1 cellular context compared by ENCODE assay signal in the genomic region with DNA sequence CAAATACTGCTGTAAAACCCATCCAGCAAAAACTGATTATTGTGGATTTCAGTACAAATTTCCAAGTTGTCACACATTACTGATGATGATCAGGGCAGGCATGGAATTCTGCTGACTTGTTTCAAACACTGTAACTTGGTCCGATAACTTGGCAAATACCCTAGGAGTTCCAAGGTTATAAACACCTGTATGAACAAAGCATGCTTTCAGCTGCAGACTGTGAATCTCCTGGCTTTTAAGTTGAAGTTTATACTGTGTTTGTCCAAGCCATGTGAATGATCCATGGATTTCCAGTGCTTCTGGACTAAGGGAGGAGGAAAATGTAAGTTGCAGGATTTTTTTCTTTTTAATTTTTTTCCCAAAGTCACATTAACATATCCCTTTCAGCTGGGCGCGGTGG.
A peak's percentile ranks its signal among the peaks of the same experiment; 100 is the strongest.
TF ChIP-seq lines count a peak whose summit lies in the region.

No MANE protein-coding gene starts in this region.

TF ChIP-seq in HepG2, 621 proteins besides CTCF, POLR2A, EP300 and RAD21 (continued from another document and continues in another):
- TF ChIP-seq MLXIP (CRISPR knock-in tag; IDR thresholded peaks at IDR 0.05; ENCODE audit: borderline replicate concordance) (0 out of 2 replicates have a peak, but pooled peaks have one; percentile 36), HNF4A (CRISPR knock-in tag; IDR thresholded peaks at IDR 0.05) (peak; percentile 67), BCL6 (CRISPR knock-in tag; IDR thresholded peaks at IDR 0.05) (peak; percentile 62; the same call in 1 of the 2 replicates), NR2C2 (CRISPR knock-in tag; IDR thresholded peaks at IDR 0.05; ENCODE audit: borderline replicate concordance) (peak; percentile 28; the same call in 1 of the 2 replicates), HDAC2 (CRISPR knock-in tag; IDR thresholded peaks at IDR 0.05) (no peak), PHF21A (CRISPR knock-in tag; IDR thresholded peaks at IDR 0.05) (peak; percentile 61), ZNF773 (CRISPR knock-in tag; IDR thresholded peaks at IDR 0.05; ENCODE audit: borderline replicate concordance) (no peak), FOXA1 (IDR thresholded peaks at IDR 0.05) (no peak), FOXA1 (CRISPR knock-in tag; IDR thresholded peaks at IDR 0.05) (0 out of 2 replicates have a peak, but pooled peaks have one; percentile 22), SOX6 (IDR thresholded peaks at IDR 0.05) (no peak), SOX6 (CRISPR knock-in tag; IDR thresholded peaks at IDR 0.05) (peak; percentile 62), ZFP36L1 (CRISPR knock-in tag; IDR thresholded peaks at IDR 0.05) (no peak), SOX5 (CRISPR knock-in tag; IDR thresholded peaks at IDR 0.05; ENCODE audit: borderline replicate concordance) (peak; percentile 58; the same call in 1 of the 2 replicates), REXO4 (CRISPR knock-in tag; IDR thresholded peaks at IDR 0.05; ENCODE audit: borderline replicate concordance) (no peak), ARID3A (IDR thresholded peaks at IDR 0.05; ENCODE audit: low read depth, low read length) (0 out of 2 replicates have a peak, but pooled peaks have one; percentile 14), FOXO1 (CRISPR knock-in tag; IDR thresholded peaks at IDR 0.05) (peak; percentile 72), CC2D1A (CRISPR knock-in tag; IDR thresholded peaks at IDR 0.05) (no peak), HMG20A (CRISPR knock-in tag; IDR thresholded peaks at IDR 0.05; ENCODE audit: borderline replicate concordance) (peak; percentile 40; the same call in 1 of the 2 replicates), MEIS2 (CRISPR knock-in tag; IDR thresholded peaks at IDR 0.05) (no peak), MYNN (CRISPR knock-in tag; IDR thresholded peaks at IDR 0.05; ENCODE audit: low read depth) (peak; percentile 98), SALL2 (CRISPR knock-in tag; IDR thresholded peaks at IDR 0.05) (no peak), HOMEZ (CRISPR knock-in tag; IDR thresholded peaks at IDR 0.05; ENCODE audit: low read depth) (0 out of 2 replicates have a peak, but pooled peaks have one; percentile 28), ZNF501 (CRISPR knock-in tag; IDR thresholded peaks at IDR 0.05) (no peak), ZBTB1 (CRISPR knock-in tag; IDR thresholded peaks at IDR 0.05; ENCODE audit: borderline replicate concordance) (no peak), HNRNPUL1 (IDR thresholded peaks at IDR 0.05; ENCODE audit: low read depth, low read length) (no peak), ZNF274 (CRISPR knock-in tag; IDR thresholded peaks at IDR 0.05) (no peak), DNMT3B (CRISPR knock-in tag; conservative IDR thresholded peaks at IDR 0.05) (no peak), ZMYM4 (CRISPR knock-in tag; IDR thresholded peaks at IDR 0.05) (0 out of 2 replicates have a peak, but pooled peaks have one; percentile 39), BRD4 (CRISPR knock-in tag; IDR thresholded peaks at IDR 0.05) (no peak), TBP (CRISPR knock-in tag; IDR thresholded peaks at IDR 0.05) (no peak), WIZ (CRISPR knock-in tag; IDR thresholded peaks at IDR 0.05) (no peak), ZNF543 (CRISPR knock-in tag; IDR thresholded peaks at IDR 0.05) (no peak), ZNF362 (CRISPR knock-in tag; IDR thresholded peaks at IDR 0.05; ENCODE audit: borderline replicate concordance) (peak; percentile 80; the same call in 1 of the 2 replicates), TFE3 (CRISPR knock-in tag; IDR thresholded peaks at IDR 0.05) (0 out of 2 replicates have a peak, but pooled peaks have one; percentile 15), ZNF878 (CRISPR knock-in tag; IDR thresholded peaks at IDR 0.05) (no peak), SIX1 (CRISPR knock-in tag; IDR thresholded peaks at IDR 0.05; ENCODE audit: borderline replicate concordance) (no peak), ZIK1 (CRISPR knock-in tag; IDR thresholded peaks at IDR 0.05; ENCODE audit: borderline replicate concordance, low read depth) (0 out of 2 replicates have a peak, but pooled peaks have one; percentile 26)
- TF ChIP-seq, protein P1, sequence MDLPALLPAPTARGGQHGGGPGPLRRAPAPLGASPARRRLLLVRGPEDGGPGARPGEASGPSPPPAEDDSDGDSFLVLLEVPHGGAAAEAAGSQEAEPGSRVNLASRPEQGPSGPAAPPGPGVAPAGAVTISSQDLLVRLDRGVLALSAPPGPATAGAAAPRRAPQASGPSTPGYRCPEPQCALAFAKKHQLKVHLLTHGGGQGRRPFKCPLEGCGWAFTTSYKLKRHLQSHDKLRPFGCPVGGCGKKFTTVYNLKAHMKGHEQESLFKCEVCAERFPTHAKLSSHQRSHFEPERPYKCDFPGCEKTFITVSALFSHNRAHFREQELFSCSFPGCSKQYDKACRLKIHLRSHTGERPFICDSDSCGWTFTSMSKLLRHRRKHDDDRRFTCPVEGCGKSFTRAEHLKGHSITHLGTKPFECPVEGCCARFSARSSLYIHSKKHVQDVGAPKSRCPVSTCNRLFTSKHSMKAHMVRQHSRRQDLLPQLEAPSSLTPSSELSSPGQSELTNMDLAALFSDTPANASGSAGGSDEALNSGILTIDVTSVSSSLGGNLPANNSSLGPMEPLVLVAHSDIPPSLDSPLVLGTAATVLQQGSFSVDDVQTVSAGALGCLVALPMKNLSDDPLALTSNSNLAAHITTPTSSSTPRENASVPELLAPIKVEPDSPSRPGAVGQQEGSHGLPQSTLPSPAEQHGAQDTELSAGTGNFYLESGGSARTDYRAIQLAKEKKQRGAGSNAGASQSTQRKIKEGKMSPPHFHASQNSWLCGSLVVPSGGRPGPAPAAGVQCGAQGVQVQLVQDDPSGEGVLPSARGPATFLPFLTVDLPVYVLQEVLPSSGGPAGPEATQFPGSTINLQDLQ (CRISPR knock-in tag; IDR thresholded peaks at IDR 0.05), result no peak
- TF ChIP-seq, protein P2, sequence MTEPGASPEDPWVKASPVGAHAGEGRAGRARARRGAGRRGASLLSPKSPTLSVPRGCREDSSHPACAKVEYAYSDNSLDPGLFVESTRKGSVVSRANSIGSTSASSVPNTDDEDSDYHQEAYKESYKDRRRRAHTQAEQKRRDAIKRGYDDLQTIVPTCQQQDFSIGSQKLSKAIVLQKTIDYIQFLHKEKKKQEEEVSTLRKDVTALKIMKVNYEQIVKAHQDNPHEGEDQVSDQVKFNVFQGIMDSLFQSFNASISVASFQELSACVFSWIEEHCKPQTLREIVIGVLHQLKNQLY (CRISPR knock-in tag; IDR thresholded peaks at IDR 0.05), result peak; percentile 92
- TF ChIP-seq, protein P3, sequence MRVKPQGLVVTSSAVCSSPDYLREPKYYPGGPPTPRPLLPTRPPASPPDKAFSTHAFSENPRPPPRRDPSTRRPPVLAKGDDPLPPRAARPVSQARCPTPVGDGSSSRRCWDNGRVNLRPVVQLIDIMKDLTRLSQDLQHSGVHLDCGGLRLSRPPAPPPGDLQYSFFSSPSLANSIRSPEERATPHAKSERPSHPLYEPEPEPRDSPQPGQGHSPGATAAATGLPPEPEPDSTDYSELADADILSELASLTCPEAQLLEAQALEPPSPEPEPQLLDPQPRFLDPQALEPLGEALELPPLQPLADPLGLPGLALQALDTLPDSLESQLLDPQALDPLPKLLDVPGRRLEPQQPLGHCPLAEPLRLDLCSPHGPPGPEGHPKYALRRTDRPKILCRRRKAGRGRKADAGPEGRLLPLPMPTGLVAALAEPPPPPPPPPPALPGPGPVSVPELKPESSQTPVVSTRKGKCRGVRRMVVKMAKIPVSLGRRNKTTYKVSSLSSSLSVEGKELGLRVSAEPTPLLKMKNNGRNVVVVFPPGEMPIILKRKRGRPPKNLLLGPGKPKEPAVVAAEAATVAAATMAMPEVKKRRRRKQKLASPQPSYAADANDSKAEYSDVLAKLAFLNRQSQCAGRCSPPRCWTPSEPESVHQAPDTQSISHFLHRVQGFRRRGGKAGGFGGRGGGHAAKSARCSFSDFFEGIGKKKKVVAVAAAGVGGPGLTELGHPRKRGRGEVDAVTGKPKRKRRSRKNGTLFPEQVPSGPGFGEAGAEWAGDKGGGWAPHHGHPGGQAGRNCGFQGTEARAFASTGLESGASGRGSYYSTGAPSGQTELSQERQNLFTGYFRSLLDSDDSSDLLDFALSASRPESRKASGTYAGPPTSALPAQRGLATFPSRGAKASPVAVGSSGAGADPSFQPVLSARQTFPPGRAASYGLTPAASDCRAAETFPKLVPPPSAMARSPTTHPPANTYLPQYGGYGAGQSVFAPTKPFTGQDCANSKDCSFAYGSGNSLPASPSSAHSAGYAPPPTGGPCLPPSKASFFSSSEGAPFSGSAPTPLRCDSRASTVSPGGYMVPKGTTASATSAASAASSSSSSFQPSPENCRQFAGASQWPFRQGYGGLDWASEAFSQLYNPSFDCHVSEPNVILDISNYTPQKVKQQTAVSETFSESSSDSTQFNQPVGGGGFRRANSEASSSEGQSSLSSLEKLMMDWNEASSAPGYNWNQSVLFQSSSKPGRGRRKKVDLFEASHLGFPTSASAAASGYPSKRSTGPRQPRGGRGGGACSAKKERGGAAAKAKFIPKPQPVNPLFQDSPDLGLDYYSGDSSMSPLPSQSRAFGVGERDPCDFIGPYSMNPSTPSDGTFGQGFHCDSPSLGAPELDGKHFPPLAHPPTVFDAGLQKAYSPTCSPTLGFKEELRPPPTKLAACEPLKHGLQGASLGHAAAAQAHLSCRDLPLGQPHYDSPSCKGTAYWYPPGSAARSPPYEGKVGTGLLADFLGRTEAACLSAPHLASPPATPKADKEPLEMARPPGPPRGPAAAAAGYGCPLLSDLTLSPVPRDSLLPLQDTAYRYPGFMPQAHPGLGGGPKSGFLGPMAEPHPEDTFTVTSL (CRISPR knock-in tag; IDR thresholded peaks at IDR 0.05; ENCODE audit: borderline replicate concordance), result peak; percentile 83; the same call in 1 of the 2 replicates
- TF ChIP-seq, protein P4, sequence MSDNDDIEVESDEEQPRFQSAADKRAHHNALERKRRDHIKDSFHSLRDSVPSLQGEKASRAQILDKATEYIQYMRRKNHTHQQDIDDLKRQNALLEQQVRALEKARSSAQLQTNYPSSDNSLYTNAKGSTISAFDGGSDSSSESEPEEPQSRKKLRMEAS (IDR thresholded peaks at IDR 0.05), result peak; percentile 67
